ENCODE assay signal across 17 cellular contexts in the genomic region with DNA sequence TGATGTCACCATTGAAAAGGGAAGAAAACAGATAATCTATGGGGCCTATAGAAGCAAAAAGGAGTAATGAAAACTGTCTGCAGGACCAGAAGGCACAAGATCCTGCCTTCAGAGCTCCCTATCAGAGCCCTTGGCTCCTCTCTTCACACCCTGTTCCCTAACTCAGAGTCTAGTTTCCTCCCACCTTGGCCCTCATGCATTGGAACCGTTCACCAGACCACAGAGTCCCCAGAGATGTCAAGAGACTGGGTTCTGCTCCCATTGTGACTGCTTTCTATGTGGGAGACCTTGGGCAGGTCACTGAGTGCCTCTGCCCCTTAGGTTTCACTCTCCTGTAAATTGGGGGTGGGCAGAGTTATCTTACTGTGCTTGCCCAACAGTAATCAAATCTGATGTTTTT.
A peak's percentile ranks its signal among the peaks of the same experiment; 100 is the strongest.
DNase-seq lines count a peak whose midpoint lies in the region; ATAC-seq and TF ChIP-seq lines count a peak whose summit lies in the region.
"Had no signal": no experiment of that assay in that cellular context is flagged by ENCODE, and none has a peak within 500 bp of the region (broad histone marks: within the 10 kb centered on the region; RNA-seq: fewer than 3 reads in every experiment).

No MANE protein-coding gene starts in this region.

- H3K27me3 ChIP-seq in mesenchymal stem cell (ENCODE audit: control insufficient read depth in 1 of 2, insufficient read depth in 1 of 2, low read length in 2 of 2): no peaks in the 10 kb centered on the region
- H3K27me3 ChIP-seq in colonic mucosa: no peaks in the 10 kb centered on the region
- H3K27me3 ChIP-seq: MG63, neural progenitor cell, testis had no signal

- peak overlapping the region in 1 of 2 experiments; percentile 47 for H3K4ac ChIP-seq in mesenchymal stem cell (ENCODE audit: low read depth in 1 of 2, low read length in 2 of 2)

- H4K8ac ChIP-seq in mesenchymal stem cell (ENCODE audit: low read length): peak overlapping the region; percentile 8

- no peak overlapping the region for H2AK5ac ChIP-seq in mesenchymal stem cell (ENCODE audit: low read length, severe bottlenecking)

- no peak overlapping the region for H3K4me3 ChIP-seq in mesenchymal stem cell (ENCODE audit: insufficient read depth in 1 of 2, low read depth in 1 of 2, low read length in 2 of 2)
- H3K4me3 ChIP-seq in colonic mucosa: no peak overlapping the region
- H3K4me3 ChIP-seq: HAP-1, left ventricle myocardium inferior, MG63, neural progenitor cell, testis had no signal

- H3K4me1 ChIP-seq in mesenchymal stem cell (ENCODE audit: control insufficient read depth, insufficient read depth, low read depth, low read length) (peaks cover 2% of the 10 kb centered on the region), colonic mucosa (no peaks in the 10 kb centered on the region)
- H3K4me1 ChIP-seq: left ventricle myocardium inferior, testis had no signal

- H2BK15ac ChIP-seq in mesenchymal stem cell (ENCODE audit: low read depth, poor library complexity, severe bottlenecking): no peak overlapping the region

- H3K9me3 ChIP-seq in mesenchymal stem cell (ENCODE audit: control insufficient read depth, low read length) (no peaks in the 10 kb centered on the region), colonic mucosa (no peaks in the 10 kb centered on the region)
- H3K9me3 ChIP-seq: HAP-1, left ventricle myocardium inferior, MG63, testis had no signal

- no peak overlapping the region for H3K14ac ChIP-seq in mesenchymal stem cell (ENCODE audit: low read length in 2 of 2)

- H3K9ac ChIP-seq in mesenchymal stem cell (ENCODE audit: low read length) (no peak overlapping the region), colonic mucosa (ENCODE audit: low read depth in 2 of 2, low read length in 2 of 2) (no peak overlapping the region)
- H3K9ac ChIP-seq: neural progenitor cell had no signal

- H3K4me2 ChIP-seq in mesenchymal stem cell (ENCODE audit: low read length, poor library complexity, severe bottlenecking): no peak overlapping the region
- H3K4me2 ChIP-seq: neural progenitor cell had no signal

- peak overlapping the region; percentile 2 to 56 for H3K18ac ChIP-seq in mesenchymal stem cell (ENCODE audit: low read depth in 1 of 2, low read length in 2 of 2)

- H3K27ac ChIP-seq in mesenchymal stem cell (ENCODE audit: low read length, poor library complexity, severe bottlenecking) (no peak overlapping the region), colonic mucosa (no peak overlapping the region)
- H3K27ac ChIP-seq: left ventricle myocardium inferior, neural progenitor cell, testis had no signal

- peak; percentile 74 for ATAC-seq in GM21447 (IDR thresholded peaks at IDR 0.05; ENCODE audit: unreplicated experiment)
- ATAC-seq in HG03565 (IDR thresholded peaks at IDR 0.05; ENCODE audit: unreplicated experiment): peak; percentile 54

- in situ Hi-C loops in GM13976 (cut with MboI; ENCODE audit: low sequenced_read_pairs, unreplicated experiment): no loop called here

- intact Hi-C loops in colonic mucosa (cut with DNase I): no loop called here

- H2BK12ac ChIP-seq in mesenchymal stem cell (ENCODE audit: low read length in 2 of 2): peak overlapping the region; percentile 24 to 65

- peaks cover 2% of the 10 kb centered on the region for H3K79me1 ChIP-seq in mesenchymal stem cell (replicated peaks; ENCODE audit: low read length, poor library complexity, severe bottlenecking)

- WGBS in mesenchymal stem cell: 13% methylated on average over 1 of the region's 1 CpG

- H3K36me3 ChIP-seq in mesenchymal stem cell (ENCODE audit: control insufficient read depth in 1 of 2, insufficient read depth in 2 of 2, low read depth in 1 of 2, low read length in 2 of 2): no peaks in the 10 kb centered on the region
- no peaks in the 10 kb centered on the region for H3K36me3 ChIP-seq in colonic mucosa
- H3K36me3 ChIP-seq: HAP-1, MG63, neural progenitor cell had no signal

- H2BK120ac ChIP-seq in mesenchymal stem cell (ENCODE audit: low read depth, low read length): peak overlapping the region; percentile 56

- DNase-seq in NCI-H1417 (lab: John Stamatoyannopoulos, UW) (peak in 2 of 3 experiments; percentile 16 to 41), NCI-H1417 treated with DMSO at 0.1 percent for 48 hours (lab: John Stamatoyannopoulos, UW) (no peak), mesenchymal stem cell (no peak), colonic mucosa (no peak), NCI-H510A treated with DMSO at 0.1 percent for 48 hours (lab: John Stamatoyannopoulos, UW) (no peak), GM13976 (ENCODE audit: low spot score) (no peak)
- DNase-seq: activated CD4-positive, alpha-beta T cell treated with anti-CD3 and anti-CD28 coated beads for 4 hours; activated effector memory CD4-positive, alpha-beta T cell treated with anti-CD3 and anti-CD28 coated beads, Interleukin-2, amount 50 U/mL, for 16 hours; DMS79 treated with DMSO at 0.1 percent for 48 hours; left ventricle myocardium inferior; MG63; T-helper 1 cell; testis had no signal

- TF ChIP-seq CTCF in colonic mucosa (IDR thresholded peaks at IDR 0.05) (no peak), GM13976 (IDR thresholded peaks at IDR 0.05; ENCODE audit: borderline replicate concordance, control extremely low read depth, extremely low read depth, insufficient read depth, missing control alignments) (no peak)

- H2BK5ac ChIP-seq in mesenchymal stem cell (ENCODE audit: low read depth, low read length, poor library complexity, severe bottlenecking): no peak overlapping the region

- H4K91ac ChIP-seq in mesenchymal stem cell (ENCODE audit: low read length): peak overlapping the region; percentile 36

- no peak overlapping the region for H3K23ac ChIP-seq in mesenchymal stem cell (ENCODE audit: low read length in 2 of 2)

- no peak overlapping the region for H2AFZ ChIP-seq in mesenchymal stem cell (ENCODE audit: low read depth, low read length)
- H2AFZ ChIP-seq: neural progenitor cell had no signal

Comparison
In these comparisons a context has a peak if more than half of its experiments do, and no peak if none do; other contexts are left out.
1. DNase-seq: peak in NCI-H1417 (2 of 3); none in NCI-H1417 treated with DMSO at 0.1 percent for 48 hours (single experiment), mesenchymal stem cell (single experiment), colonic mucosa (single experiment), NCI-H510A treated with DMSO at 0.1 percent for 48 hours (single experiment) and GM13976 (single experiment).